In the genomic region with DNA sequence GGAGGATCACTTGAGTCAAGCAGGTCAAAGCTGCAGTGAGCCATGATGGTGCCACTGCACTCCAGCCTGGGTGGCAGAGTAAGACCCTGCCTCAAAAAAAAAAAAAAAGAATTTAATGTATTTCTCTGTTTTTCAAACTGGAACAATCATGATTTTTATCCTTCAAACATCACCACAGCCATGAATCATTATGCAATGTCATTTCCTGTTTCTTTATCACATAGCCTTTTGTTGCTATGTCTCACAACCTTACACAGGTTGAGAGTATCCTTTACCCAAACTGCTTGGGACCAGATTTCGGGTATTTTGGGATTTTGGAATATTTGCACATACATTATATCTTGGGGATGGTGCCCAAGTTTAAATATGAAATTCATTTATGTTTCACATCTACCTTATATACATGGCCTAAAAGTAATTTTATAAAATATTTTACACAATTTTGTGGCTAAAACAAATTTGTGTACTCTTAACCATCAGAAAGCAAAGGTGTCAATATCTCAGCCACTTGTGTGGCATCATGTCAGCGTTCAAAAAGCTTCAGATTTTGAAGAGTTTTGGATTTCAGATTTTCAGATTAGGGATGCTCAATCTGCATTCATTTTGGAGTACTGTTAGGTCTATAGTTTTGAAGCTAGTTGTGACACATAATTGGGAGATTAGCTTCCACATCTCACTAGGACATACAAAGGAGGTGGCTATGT, we compare ENCODE assay signal across 2 cellular contexts.
TF ChIP-seq lines count a peak whose summit lies in the region.

No MANE protein-coding gene starts in this region.

TF ChIP-seq in IMR-90, 13 proteins besides CTCF, POLR2A, EP300 and RAD21:
- TF ChIP-seq MAFK (IDR thresholded peaks at IDR 0.05; ENCODE audit: low read depth, low read length): no peak
- no peak for TF ChIP-seq USF2 (IDR thresholded peaks at IDR 0.05; ENCODE audit: low read depth, low read length)
- TF ChIP-seq CEBPB (IDR thresholded peaks at IDR 0.05; ENCODE audit: low read depth, low read length): peak; percentile 77
- TF ChIP-seq FOS (IDR thresholded peaks at IDR 0.05; ENCODE audit: low read depth, low read length): no peak
- no peak for TF ChIP-seq MXI1 (IDR thresholded peaks at IDR 0.05; ENCODE audit: borderline replicate concordance, low read depth, low read length)

TF ChIP-seq in WTC11, 78 proteins besides CTCF, POLR2A, EP300 and RAD21:
- TF ChIP-seq, protein P1, sequence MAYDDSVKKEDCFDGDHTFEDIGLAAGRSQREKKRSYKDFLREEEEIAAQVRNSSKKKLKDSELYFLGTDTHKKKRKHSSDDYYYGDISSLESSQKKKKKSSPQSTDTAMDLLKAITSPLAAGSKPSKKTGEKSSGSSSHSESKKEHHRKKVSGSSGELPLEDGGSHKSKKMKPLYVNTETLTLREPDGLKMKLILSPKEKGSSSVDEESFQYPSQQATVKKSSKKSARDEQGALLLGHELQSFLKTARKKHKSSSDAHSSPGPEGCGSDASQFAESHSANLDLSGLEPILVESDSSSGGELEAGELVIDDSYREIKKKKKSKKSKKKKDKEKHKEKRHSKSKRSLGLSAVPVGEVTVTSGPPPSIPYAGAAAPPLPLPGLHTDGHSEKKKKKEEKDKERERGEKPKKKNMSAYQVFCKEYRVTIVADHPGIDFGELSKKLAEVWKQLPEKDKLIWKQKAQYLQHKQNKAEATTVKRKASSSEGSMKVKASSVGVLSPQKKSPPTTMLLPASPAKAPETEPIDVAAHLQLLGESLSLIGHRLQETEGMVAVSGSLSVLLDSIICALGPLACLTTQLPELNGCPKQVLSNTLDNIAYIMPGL (CRISPR knock-in tag; IDR thresholded peaks at IDR 0.05): no peak
- TF ChIP-seq, protein P2, sequence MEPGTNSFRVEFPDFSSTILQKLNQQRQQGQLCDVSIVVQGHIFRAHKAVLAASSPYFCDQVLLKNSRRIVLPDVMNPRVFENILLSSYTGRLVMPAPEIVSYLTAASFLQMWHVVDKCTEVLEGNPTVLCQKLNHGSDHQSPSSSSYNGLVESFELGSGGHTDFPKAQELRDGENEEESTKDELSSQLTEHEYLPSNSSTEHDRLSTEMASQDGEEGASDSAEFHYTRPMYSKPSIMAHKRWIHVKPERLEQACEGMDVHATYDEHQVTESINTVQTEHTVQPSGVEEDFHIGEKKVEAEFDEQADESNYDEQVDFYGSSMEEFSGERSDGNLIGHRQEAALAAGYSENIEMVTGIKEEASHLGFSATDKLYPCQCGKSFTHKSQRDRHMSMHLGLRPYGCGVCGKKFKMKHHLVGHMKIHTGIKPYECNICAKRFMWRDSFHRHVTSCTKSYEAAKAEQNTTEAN (CRISPR knock-in tag; IDR thresholded peaks at IDR 0.05): no peak
- TF ChIP-seq ESRRA (CRISPR knock-in tag; IDR thresholded peaks at IDR 0.05; ENCODE audit: borderline replicate concordance): no peak
- no peak for TF ChIP-seq ZNF263 (CRISPR knock-in tag; IDR thresholded peaks at IDR 0.05; ENCODE audit: low read depth)
- no peak for TF ChIP-seq ZSCAN18 (CRISPR knock-in tag; IDR thresholded peaks at IDR 0.05)
- TF ChIP-seq SMAD4 (CRISPR knock-in tag; IDR thresholded peaks at IDR 0.05): no peak
- no peak for TF ChIP-seq TEAD4 (CRISPR knock-in tag; IDR thresholded peaks at IDR 0.05)
- no peak for TF ChIP-seq ZNF416 (CRISPR knock-in tag; IDR thresholded peaks at IDR 0.05)
